8 cellular contexts compared by ENCODE assay signal in genomic region chr10:29734980-29735627, GRCh38.
DNase-seq lines count a peak whose midpoint lies in the region; ATAC-seq and TF ChIP-seq lines count a peak whose summit lies in the region.

No MANE protein-coding gene starts in this region.

- peaks cover 21% of the 10 kb centered on the region for H3K79me1 ChIP-seq in trophoblast cell (ENCODE audit: low read length)

- H3K36me3 ChIP-seq in Panc1 (ENCODE audit: control insufficient read depth, insufficient read depth, low read length) (no peaks in the 10 kb centered on the region), trophoblast cell (ENCODE audit: control insufficient read depth in 1 of 2, insufficient read depth in 2 of 2, low read length in 2 of 2) (no peaks in the 10 kb centered on the region), aorta (ENCODE audit: control insufficient read depth in 1 of 2, insufficient read depth in 2 of 2, low read length in 1 of 2) (no peaks in the 10 kb centered on the region)

- H3K9me3 ChIP-seq in Panc1 (ENCODE audit: control insufficient read depth, insufficient read depth, low read depth, low read length): no peaks in the 10 kb centered on the region
- H3K9me3 ChIP-seq in trophoblast cell (ENCODE audit: insufficient read depth, low read depth, low read length): no peaks in the 10 kb centered on the region
- H3K9me3 ChIP-seq in aorta (ENCODE audit: control insufficient read depth, low read length): no peaks in the 10 kb centered on the region

- peak overlapping the region; percentile 89 for H4K91ac ChIP-seq in trophoblast cell (ENCODE audit: low read depth, low read length)

- BruUV-seq in Panc1 (replicated peaks; lab: Mats Ljungman, UMichigan): no TSS peak

- H3K18ac ChIP-seq in trophoblast cell (ENCODE audit: low read length): peak overlapping the region; percentile 85

- H2BK12ac ChIP-seq in trophoblast cell (ENCODE audit: low read length): peak overlapping the region; percentile 66

- H2BK120ac ChIP-seq in trophoblast cell (ENCODE audit: insufficient read depth, low read length, poor library complexity): peak overlapping the region; percentile 94

- WGBS in trophoblast cell (ENCODE audit: extremely low coverage, insufficient coverage, insufficient read length): no CpG with 5 or more reads among the region's 77 CpGs
- WGBS in aorta, 2 donors: 0% methylated on average over 63 to 77 of the region's 77 CpGs

- peak overlapping the region; percentile 65 for H2AFZ ChIP-seq in trophoblast cell (ENCODE audit: insufficient read depth, low read length, poor library complexity)

- H3K4me3 ChIP-seq in Panc1 (ENCODE audit: low read depth in 2 of 2, low read length in 2 of 2): peak overlapping the region; percentile 72 to 77
- H3K4me3 ChIP-seq in trophoblast cell (ENCODE audit: low read depth, low read length): peak overlapping the region; percentile 90
- H3K4me3 ChIP-seq in aorta (ENCODE audit: low read length in 2 of 2): peak overlapping the region; percentile 69 to 76

- TF ChIP-seq CTCF in Panc1 (IDR thresholded peaks at IDR 0.05): no peak

- H3K14ac ChIP-seq in trophoblast cell (ENCODE audit: low read length): peak overlapping the region; percentile 92

- no peak overlapping the region for H3K23ac ChIP-seq in trophoblast cell (ENCODE audit: low read length)

- ATAC-seq in HG02981 (IDR thresholded peaks at IDR 0.05; ENCODE audit: unreplicated experiment): peak; percentile 38
- peak; percentile 39 for ATAC-seq in Panc1
- peak; percentile 55 for ATAC-seq in Right ventricle myocardium inferior
- peak; percentile 73 for ATAC-seq in aorta (ENCODE audit: low FRiP score)

- CTCF ChIA-PET in Panc1 (lab: Charles Lee): no interaction called here

- H3K4me1 ChIP-seq in Panc1 (ENCODE audit: control insufficient read depth, insufficient read depth, low read length) (peaks cover 19% of the 10 kb centered on the region), trophoblast cell (ENCODE audit: control insufficient read depth in 1 of 2, insufficient read depth in 2 of 2, low read length in 2 of 2) (peaks cover 9 to 15% of the 10 kb centered on the region in 2 experiments), aorta (ENCODE audit: control insufficient read depth in 1 of 2, insufficient read depth in 2 of 2, low read length in 2 of 2) (peaks cover 3 to 4% of the 10 kb centered on the region in 2 donors)

- H3K79me2 ChIP-seq in trophoblast cell (ENCODE audit: control insufficient read depth, insufficient read depth, low read length, poor library complexity): peaks cover 24% of the 10 kb centered on the region

- peak overlapping the region; percentile 93 for H2BK5ac ChIP-seq in trophoblast cell (ENCODE audit: low read depth, low read length, poor library complexity)

- in situ Hi-C loops in Panc1 (cut with HindIII; ENCODE audit: low pct_unique_long_range_greater_than_20kb, low sequenced_read_pairs): no loop called here

- peak overlapping the region; percentile 96 for H3K4ac ChIP-seq in trophoblast cell (ENCODE audit: low read depth, low read length)

- DNase-seq in SKM-1 treated with dmso at 0.1 percent for 144 hours (lab: John Stamatoyannopoulos, UW; ENCODE audit: unreplicated experiment) (peak; percentile 8), SKM-1 (lab: John Stamatoyannopoulos, UW; ENCODE audit: unreplicated experiment) (no peak), Panc1 (ENCODE audit: low read depth, low spot score) (no peak), Right ventricle myocardium inferior (ENCODE audit: missing footprints) (peak; percentile 91), trophoblast cell (peak; percentile 19 to 61), aorta (peak; percentile 85 to 91)
- DNase-seq in activated naive CD4-positive, alpha-beta T cell treated with Interleukin-2 at 50 U/mL for 16 hours: peak; percentile 53

- H3K4me2 ChIP-seq in trophoblast cell (ENCODE audit: low read length): peak overlapping the region; percentile 85

- peak overlapping the region; percentile 77 for H4K8ac ChIP-seq in trophoblast cell (ENCODE audit: low read depth, low read length)

- peak overlapping the region; percentile 96 for H3K9ac ChIP-seq in trophoblast cell (ENCODE audit: low read length)

- POLR2A ChIA-PET in Panc1 (lab: Charles Lee): no interaction called here

- no peak overlapping the region for H2AK5ac ChIP-seq in trophoblast cell (ENCODE audit: low read length)

- intact Hi-C loops in Panc1 (cut with micrococcal nuclease; ENCODE audit: unreplicated experiment) (loop anchor here (5.0 kb wide), 2 partner anchors 122 to 267 kb away; no protein-coding TSS in a partner anchor), Right ventricle myocardium inferior (cut with DNase I) (loop anchor here (5.0 to 10.0 kb wide), 4 partner anchors 103 to 210 kb away; partner anchors contain the start of gene SVIL), aorta (cut with DNase I) (loop anchor here (5.0 to 10.0 kb wide), 6 partner anchors 47 to 267 kb away; partner anchors contain the start of gene SVIL (in 1 of the 2))

- peak overlapping the region; percentile 68 for H4K12ac ChIP-seq in trophoblast cell (ENCODE audit: low read depth, low read length)

- no peaks in the 10 kb centered on the region for H3K27me3 ChIP-seq in Panc1 (ENCODE audit: control insufficient read depth, insufficient read depth, low read length)
- H3K27me3 ChIP-seq in trophoblast cell (ENCODE audit: insufficient read depth, low read length): no peaks in the 10 kb centered on the region
- no peaks in the 10 kb centered on the region for H3K27me3 ChIP-seq in aorta (ENCODE audit: control insufficient read depth in 1 of 2, insufficient read depth in 2 of 2, low read length in 1 of 2)

- H3K27ac ChIP-seq in Panc1 (ENCODE audit: low read length) (peak overlapping the region; percentile 84), trophoblast cell (ENCODE audit: low read depth, low read length) (peak overlapping the region; percentile 90), aorta (ENCODE audit: low read depth in 1 of 2, low read length in 2 of 2) (peak overlapping the region; percentile 63 to 98)

Comparison
In these comparisons a context has a peak if more than half of its experiments do, and no peak if none do; other contexts are left out.
1. DNase-seq: peak in SKM-1 treated with dmso at 0.1 percent for 144 hours (single experiment), activated naive CD4-positive, alpha-beta T cell treated with Interleukin-2 at 50 U/mL for 16 hours (single experiment), Right ventricle myocardium inferior (single experiment), trophoblast cell (2 of 2) and aorta (2 of 2); none in SKM-1 (single experiment) and Panc1 (single experiment).
2. Peak in every context shown above with its lines, with median percentiles within 50 percentile points of each other: ATAC-seq, H3K27ac ChIP-seq and H3K4me3 ChIP-seq.